In genomic region chr1:29756901-29757729, GRCh38 we compare ENCODE assay signal across 20 cellular contexts.
DNase-seq lines count a peak whose midpoint lies in the region; ATAC-seq and TF ChIP-seq lines count a peak whose summit lies in the region.
"Had no signal": no experiment of that assay in that cellular context is flagged by ENCODE, and none has a peak within 500 bp of the region (broad histone marks: within the 10 kb centered on the region; RNA-seq: fewer than 3 reads in every experiment).

No MANE protein-coding gene starts in this region.

- H3K27me3 Mint-ChIP-seq in endodermal cell (ENCODE audit: insufficient read depth) (peaks cover 5% of the 10 kb centered on the region), type B pancreatic cell (peaks cover 20% of the 10 kb centered on the region)

- intact Hi-C loops in left ventricle myocardium superior (cut with micrococcal nuclease) = no loop called here

- no peak overlapping the region for H3K27ac Mint-ChIP-seq in endodermal cell
- no peak overlapping the region for H3K27ac Mint-ChIP-seq in type B pancreatic cell
- H3K27ac Mint-ChIP-seq: HFFc6 had no signal

- no peaks in the 10 kb centered on the region for H3K36me3 Mint-ChIP-seq in endodermal cell (ENCODE audit: low read depth)
- no peaks in the 10 kb centered on the region for H3K36me3 Mint-ChIP-seq in type B pancreatic cell

- ATAC-seq in left ventricle myocardium superior (no peak), GM18868 (IDR thresholded peaks at IDR 0.05; ENCODE audit: unreplicated experiment) (no peak), upper lobe of left lung (ENCODE audit: low FRiP score in 2 of 2) (no peak)
- ATAC-seq: Right ventricle myocardium inferior had no signal

- H3K27ac ChIP-seq in right atrium auricular region (no peak overlapping the region), endodermal cell (ENCODE audit: low read depth, low read length) (no peak overlapping the region), upper lobe of left lung (no peak overlapping the region)
- H3K27ac ChIP-seq: PC-9, SJCRH30 had no signal

- H3K4me3 ChIP-seq in right atrium auricular region (no peak overlapping the region), endodermal cell (ENCODE audit: low read length) (no peak overlapping the region), upper lobe of left lung (no peak overlapping the region)
- H3K4me3 ChIP-seq: MG63, PC-9, SJCRH30 had no signal

- H3K36me3 ChIP-seq in right atrium auricular region (no peaks in the 10 kb centered on the region), endodermal cell (ENCODE audit: control insufficient read depth, insufficient read depth, low read length) (no peaks in the 10 kb centered on the region), upper lobe of left lung (no peaks in the 10 kb centered on the region)
- H3K36me3 ChIP-seq: MG63, SJCRH30 had no signal

- H3K4me3 Mint-ChIP-seq in endodermal cell (no peak overlapping the region), type B pancreatic cell (no peak overlapping the region)
- H3K4me3 Mint-ChIP-seq: HFFc6 had no signal

- H3K4me1 ChIP-seq in right atrium auricular region (no peaks in the 10 kb centered on the region), endodermal cell (ENCODE audit: control insufficient read depth, insufficient read depth, low read length) (peaks cover 5% of the 10 kb centered on the region), upper lobe of left lung (no peaks in the 10 kb centered on the region)
- H3K4me1 ChIP-seq: SJCRH30 had no signal

- H3K9me3 Mint-ChIP-seq in endodermal cell (no peaks in the 10 kb centered on the region), type B pancreatic cell (no peaks in the 10 kb centered on the region)
- H3K9me3 Mint-ChIP-seq: HFFc6 had no signal

- H3K27me3 ChIP-seq in right atrium auricular region (no peaks in the 10 kb centered on the region), endodermal cell (ENCODE audit: control insufficient read depth, insufficient read depth, low read length, poor library complexity, severe bottlenecking) (peaks cover 6% of the 10 kb centered on the region), upper lobe of left lung (no peaks in the 10 kb centered on the region)
- H3K27me3 ChIP-seq: MG63, SJCRH30 had no signal

- no peak overlapping the region for H3K9ac ChIP-seq in endodermal cell (ENCODE audit: extremely low read depth, low read length, poor library complexity, severe bottlenecking)

- TF ChIP-seq EP300 in upper lobe of left lung (IDR thresholded peaks at IDR 0.05) = no peak

- TF ChIP-seq CTCF in right atrium auricular region (IDR thresholded peaks at IDR 0.05) = no peak
- no peak for TF ChIP-seq CTCF in endodermal cell (conservative IDR thresholded peaks at IDR 0.05)
- TF ChIP-seq CTCF in type B pancreatic cell (conservative IDR thresholded peaks at IDR 0.05) = no peak
- TF ChIP-seq CTCF in upper lobe of left lung (IDR thresholded peaks at IDR 0.05) = no peak

- H3K9me3 ChIP-seq in right atrium auricular region = no peaks in the 10 kb centered on the region
- no peaks in the 10 kb centered on the region for H3K9me3 ChIP-seq in endodermal cell (ENCODE audit: control insufficient read depth, low read length)
- H3K9me3 ChIP-seq in upper lobe of left lung = no peaks in the 10 kb centered on the region
- H3K9me3 ChIP-seq: MG63, SJCRH30 had no signal

- peaks cover 6% of the 10 kb centered on the region for H3K4me1 Mint-ChIP-seq in endodermal cell
- no peaks in the 10 kb centered on the region for H3K4me1 Mint-ChIP-seq in type B pancreatic cell (ENCODE audit: unreplicated experiment)

- DNase-seq in right atrium auricular region (ENCODE audit: low spot score) = peak; percentile 32
- DNase-seq in left ventricle myocardium superior = no peak
- peak; percentile 13 for DNase-seq in endodermal cell
- DNase-seq in mesenteric fat pad (ENCODE audit: low spot score) = peak; percentile 77
- peak; percentile 39 for DNase-seq in type B pancreatic cell (ENCODE audit: extremely low spot score, unreplicated experiment)
- no peak for DNase-seq in cerebellar cortex (ENCODE audit: low spot score)
- no peak for DNase-seq in upper lobe of left lung
- DNase-seq: Calu3, DMS79 treated with DMSO at 0.1 percent for 48 hours, GF-D8, HFFc6, KG1, MG63, NCI-H2029 treated with DMSO at 0.1 percent for 48 hours, NCI-H446 treated with DMSO at 0.1 percent for 48 hours, NCI-H526, PC-9, SJCRH30 had no signal

- no peak for TF ChIP-seq POLR2A in upper lobe of left lung (IDR thresholded peaks at IDR 0.05)

- 86 to 100% methylated on average over 2 to 11 of the region's 11 CpGs for WGBS in endodermal cell (ENCODE audit: insufficient coverage in 1 of 2, insufficient read length in 1 of 2), 2 experiments
- 77 to 88% methylated on average over 8 to 11 of the region's 11 CpGs for WGBS in upper lobe of left lung, 2 donors

Comparison
In these comparisons a context has a peak if more than half of its experiments do, and no peak if none do; other contexts are left out.
1. DNase-seq: peak in right atrium auricular region (single experiment), endodermal cell (single experiment), mesenteric fat pad (single experiment) and type B pancreatic cell (single experiment); none in left ventricle myocardium superior (single experiment), cerebellar cortex (single experiment) and upper lobe of left lung (0 of 2).